In genomic region chr13:58399263-58399662, GRCh38 we compare ENCODE assay signal across 10 cellular contexts.
"Had no signal": no experiment of that assay in that cellular context is flagged by ENCODE, and none has a peak within 500 bp of the region (broad histone marks: within the 10 kb centered on the region; RNA-seq: fewer than 3 reads in every experiment).

No MANE protein-coding gene starts in this region.

- H3K27ac ChIP-seq: GM23248 had no signal

- H3K36me3 ChIP-seq: HAP-1 had no signal

- FAIRE-seq: H1, H54 had no signal

- H3K4me3 ChIP-seq: GM23248, GM23338, HAP-1 had no signal

- H3K9me3 ChIP-seq: HAP-1 had no signal

- H2AFZ ChIP-seq: GM23248, GM23338 had no signal

- H3K9ac ChIP-seq: GM23248 had no signal

- DNase-seq: GM23248, GOT3, H7, H9, HCEC 1CT, HFFc6 had no signal

- H3K4me2 ChIP-seq: GM23338 had no signal
